In genomic region chr10:129605986-129606518, GRCh38 we compare ENCODE assay signal across 12 cellular contexts.
DNase-seq lines count a peak whose midpoint lies in the region; ATAC-seq lines count a peak whose summit lies in the region.
"Had no signal": no experiment of that assay in that cellular context is flagged by ENCODE, and none has a peak within 500 bp of the region (broad histone marks: within the 10 kb centered on the region; RNA-seq: fewer than 3 reads in every experiment).

No MANE protein-coding gene starts in this region.

- H3K79me2 ChIP-seq in Karpas-422 (ENCODE audit: low read length), result no peaks in the 10 kb centered on the region

- H3K27me3 ChIP-seq in Karpas-422 (ENCODE audit: low read length), result no peaks in the 10 kb centered on the region
- H3K27me3 ChIP-seq in endocrine pancreas (ENCODE audit: control insufficient read depth, insufficient read depth, low read length), result no peaks in the 10 kb centered on the region
- H3K27me3 ChIP-seq: sigmoid colon had no signal

- peak overlapping the region; percentile 46 to 58 for H3K4me3 Mint-ChIP-seq in stimulated activated naive B cell treated with anti-CD40 and anti-IgM and Interleukin-4, amounts not matched to agents 10 μg/mL and 1 μg/mL and 100 μg/mL, for 72 hours
- H3K4me3 Mint-ChIP-seq: activated T-helper 1 cell treated with anti-CD3 and anti-CD28 coated beads, Interleukin-12 subunit alpha, Interleukin-12 subunit beta, Interleukin-2, Interleukin-4 antibody, amounts not matched to agents 30 ng/mL and 10 ng/mL and 1 ng/mL, durations not matched to agents 14 hours and 24 hours and 36 hours had no signal

- H4K20me1 ChIP-seq in Karpas-422 (ENCODE audit: insufficient read depth, low read depth, low read length), result no peaks in the 10 kb centered on the region

- no peaks in the 10 kb centered on the region for H3K9me2 ChIP-seq in Karpas-422 (replicated peaks; ENCODE audit: insufficient read depth, low read length)

- H3K36me3 Mint-ChIP-seq in stimulated activated naive B cell treated with anti-CD40 and anti-IgM and Interleukin-4, amounts not matched to agents 10 μg/mL and 1 μg/mL and 100 μg/mL, for 72 hours, result peaks cover 0 to 11% of the 10 kb centered on the region in 2 donors

- H3K4me1 ChIP-seq in Karpas-422 (ENCODE audit: low read length) (peaks cover 5% of the 10 kb centered on the region), endocrine pancreas (ENCODE audit: control insufficient read depth, insufficient read depth, low read length) (no peaks in the 10 kb centered on the region)
- H3K4me1 ChIP-seq: sigmoid colon had no signal

- H3K36me3 ChIP-seq in Karpas-422 (ENCODE audit: insufficient read depth, low read length) (no peaks in the 10 kb centered on the region), endocrine pancreas (ENCODE audit: control insufficient read depth, insufficient read depth, low read length) (no peaks in the 10 kb centered on the region)
- H3K36me3 ChIP-seq: sigmoid colon had no signal

- no peaks in the 10 kb centered on the region for H3K9me3 ChIP-seq in Karpas-422 (ENCODE audit: low read length)
- H3K9me3 ChIP-seq in endocrine pancreas (ENCODE audit: control insufficient read depth, low read length), result no peaks in the 10 kb centered on the region
- H3K9me3 ChIP-seq: sigmoid colon had no signal

- H3K4me2 ChIP-seq in Karpas-422 (ENCODE audit: low read depth, low read length, poor library complexity, severe bottlenecking), result peak overlapping the region; percentile 8

- H3K27ac Mint-ChIP-seq in stimulated activated naive B cell treated with anti-CD40 and anti-IgM and Interleukin-4, amounts not matched to agents 10 μg/mL and 1 μg/mL and 100 μg/mL, for 72 hours, result no peak overlapping the region
- H3K27ac Mint-ChIP-seq: activated T-helper 1 cell treated with anti-CD3 and anti-CD28 coated beads, Interleukin-12 subunit alpha, Interleukin-12 subunit beta, Interleukin-2, Interleukin-4 antibody, amounts not matched to agents 30 ng/mL and 10 ng/mL and 1 ng/mL, durations not matched to agents 14 hours and 24 hours and 36 hours had no signal

- no peaks in the 10 kb centered on the region for H3K27me3 Mint-ChIP-seq in stimulated activated naive B cell treated with anti-CD40 and anti-IgM and Interleukin-4, amounts not matched to agents 10 μg/mL and 1 μg/mL and 100 μg/mL, for 72 hours

- no peaks in the 10 kb centered on the region for H3K9me3 Mint-ChIP-seq in stimulated activated naive B cell treated with anti-CD40 and anti-IgM and Interleukin-4, amounts not matched to agents 10 μg/mL and 1 μg/mL and 100 μg/mL, for 72 hours
- H3K9me3 Mint-ChIP-seq: activated T-helper 1 cell treated with anti-CD3 and anti-CD28 coated beads, Interleukin-12 subunit alpha, Interleukin-12 subunit beta, Interleukin-2, Interleukin-4 antibody, amounts not matched to agents 30 ng/mL and 10 ng/mL and 1 ng/mL, durations not matched to agents 14 hours and 24 hours and 36 hours had no signal

- DNase-seq in NCI-H1417 (lab: John Stamatoyannopoulos, UW), result peak in 2 of 3 experiments; percentile 38 to 76
- DNase-seq in NCI-H1417 treated with DMSO at 0.1 percent for 48 hours (lab: John Stamatoyannopoulos, UW), result no peak
- peak; percentile 42 for DNase-seq in Karpas-422
- no peak for DNase-seq in stimulated activated naive B cell treated with anti-CD40 and anti-IgM and Interleukin-4, amounts not matched to agents 10 μg/mL and 1 μg/mL and 100 μg/mL, for 72 hours
- no peak for DNase-seq in amniotic stem cell (lab: John Stamatoyannopoulos, UW)
- DNase-seq in NCI-H1092 (lab: John Stamatoyannopoulos, UW), result no peak
- DNase-seq in activated T-cell treated with anti-CD3 and anti-CD28 coated beads, Interleukin-2, amount 50 U/mL, for 48 hours, result no peak
- DNase-seq: 8988T; central memory CD4-positive, alpha-beta T cell; sigmoid colon had no signal

- ATAC-seq in stimulated activated naive B cell treated with anti-CD40 and anti-IgM and Interleukin-4, amounts not matched to agents 10 μg/mL and 1 μg/mL and 100 μg/mL, for 72 hours (replicated peaks), result peak; percentile 21 to 33

- no peak overlapping the region for H2AFZ ChIP-seq in Karpas-422 (ENCODE audit: low read length)

- H3K4me3 ChIP-seq in Karpas-422 (ENCODE audit: low read length), result no peak overlapping the region
- H3K4me3 ChIP-seq in endocrine pancreas (ENCODE audit: control insufficient read depth, insufficient read depth, low read length), result peak overlapping the region; percentile 56
- H3K4me3 ChIP-seq: sigmoid colon had no signal

- H3K4me1 Mint-ChIP-seq in stimulated activated naive B cell treated with anti-CD40 and anti-IgM and Interleukin-4, amounts not matched to agents 10 μg/mL and 1 μg/mL and 100 μg/mL, for 72 hours, result peaks cover 14 to 18% of the 10 kb centered on the region in 2 donors

- H3K9ac ChIP-seq in Karpas-422 (ENCODE audit: low read length) (no peak overlapping the region), endocrine pancreas (ENCODE audit: control insufficient read depth, insufficient read depth, low read length) (no peak overlapping the region)

- H3K27ac ChIP-seq in Karpas-422 (ENCODE audit: low read length), result no peak overlapping the region
- H3K27ac ChIP-seq: sigmoid colon had no signal

Comparison
In these comparisons a context has a peak if more than half of its experiments do, and no peak if none do; other contexts are left out.
1. DNase-seq: peak in NCI-H1417 (2 of 3) and Karpas-422 (single experiment); none in NCI-H1417 treated with DMSO at 0.1 percent for 48 hours (single experiment), stimulated activated naive B cell treated with anti-CD40 and anti-IgM and Interleukin-4, amounts not matched to agents 10 μg/mL and 1 μg/mL and 100 μg/mL, for 72 hours (single experiment), amniotic stem cell (single experiment), NCI-H1092 (single experiment) and activated T-cell treated with anti-CD3 and anti-CD28 coated beads, Interleukin-2, amount 50 U/mL, for 48 hours (0 of 2).